Comparison of ENCODE assay signal across 13 cellular contexts in genomic region chr6:71043902-71044301, GRCh38.
DNase-seq lines count a peak whose midpoint lies in the region; ATAC-seq and TF ChIP-seq lines count a peak whose summit lies in the region.
"Had no signal": no experiment of that assay in that cellular context is flagged by ENCODE, and none has a peak within 500 bp of the region (broad histone marks: within the 10 kb centered on the region; RNA-seq: fewer than 3 reads in every experiment).

No MANE protein-coding gene starts in this region.

- intact Hi-C loops in stomach (cut with DNase I; ENCODE audit: low total_unique reads), result no loop called here

- no peak overlapping the region for H3K9ac ChIP-seq in OCI-LY3 (ENCODE audit: low read length)

- TF ChIP-seq CTCF in OCI-LY3 (IDR thresholded peaks at IDR 0.05; ENCODE audit: low read depth, low read length) (0 out of 2 replicates have a peak, but pooled peaks have one; percentile 6), fibroblast of pulmonary artery (IDR thresholded peaks at IDR 0.05; ENCODE audit: low read length, missing control alignments) (no peak), stomach (IDR thresholded peaks at IDR 0.05) (no peak)

- no peak overlapping the region for H3K4me2 ChIP-seq in OCI-LY3 (ENCODE audit: low read length)

- no peak for TF ChIP-seq EP300 in stomach (IDR thresholded peaks at IDR 0.05)

- H3K79me2 ChIP-seq in OCI-LY3 (ENCODE audit: low read length), result no peaks in the 10 kb centered on the region

- H3K4me1 ChIP-seq in OCI-LY3 (ENCODE audit: low read length), result no peaks in the 10 kb centered on the region
- H3K4me1 ChIP-seq in stomach, result no peaks in the 10 kb centered on the region
- H3K4me1 ChIP-seq: SJSA1 had no signal

- H3K4me3 ChIP-seq in OCI-LY3 (ENCODE audit: low read length) (no peak overlapping the region), fibroblast of pulmonary artery (replicated peaks; ENCODE audit: low read depth, low read length) (no peak overlapping the region), stomach (no peak overlapping the region)
- H3K4me3 ChIP-seq: SJSA1 had no signal

- H3K36me3 ChIP-seq in OCI-LY3 (replicated peaks; ENCODE audit: low read depth, low read length) (no peaks in the 10 kb centered on the region), stomach (no peaks in the 10 kb centered on the region)
- H3K36me3 ChIP-seq: SJSA1 had no signal

- 28 to 42% (median 32%) methylated on average over 1 of the region's 1 CpG for WGBS in stomach, 5 donors

- H3K9me3 ChIP-seq in OCI-LY3 (ENCODE audit: insufficient read depth, low read length), result no peaks in the 10 kb centered on the region
- H3K9me3 ChIP-seq in stomach, result no peaks in the 10 kb centered on the region
- H3K9me3 ChIP-seq: SJSA1 had no signal

- no peaks in the 10 kb centered on the region for H4K20me1 ChIP-seq in OCI-LY3 (ENCODE audit: insufficient read depth, low read length)

- peaks cover 11% of the 10 kb centered on the region; the same call in 1 of the 2 replicates for H3K27me3 ChIP-seq in OCI-LY3 (ENCODE audit: low read depth, low read length)
- H3K27me3 ChIP-seq in stomach, result no peaks in the 10 kb centered on the region

- DNase-seq in EH (ENCODE audit: low read depth) (peak; percentile 8), fibroblast of pulmonary artery (ENCODE audit: low read depth) (peak; percentile 20), NCI-H1930 (lab: John Stamatoyannopoulos, UW) (no peak), stomach (no peak)
- DNase-seq in activated CD4-positive, CD25-positive, alpha-beta regulatory T cell (lab: John Stamatoyannopoulos, UW), result no peak
- DNase-seq in stimulated activated CD8-positive, alpha-beta memory T cell treated with anti-CD3 and anti-CD28 coated beads, Interleukin-4, amount 100 ng/mL, for 48 hours, result no peak
- DNase-seq: activated CD4-positive, alpha-beta T cell treated with anti-CD3 and anti-CD28 coated beads, Interleukin-2, amount 50 U/mL, for 48 hours; activated gamma-delta T cell; NCI-H446 had no signal

- ATAC-seq in HG02759 (IDR thresholded peaks at IDR 0.05; ENCODE audit: unreplicated experiment), result peak; percentile 59
- ATAC-seq: natural killer cell treated with Interleukin-12 subunit alpha and Interleukin-12 subunit beta and Interleukin-15 and Interleukin-18, amount 100 ng/mL, for 72 hours had no signal

- H3K27ac ChIP-seq in OCI-LY3 (ENCODE audit: low read length), result no peak overlapping the region
- H3K27ac ChIP-seq in stomach, result no peak overlapping the region
- H3K27ac ChIP-seq: SJSA1 had no signal

- no peak for TF ChIP-seq POLR2A in stomach (IDR thresholded peaks at IDR 0.05)

- H2AFZ ChIP-seq in OCI-LY3 (ENCODE audit: low read depth, low read length), result no peak overlapping the region

Comparison
In these comparisons a context has a peak if more than half of its experiments do, and no peak if none do; other contexts are left out.
1. DNase-seq: peak in EH (single experiment) and fibroblast of pulmonary artery (single experiment); none in activated CD4-positive, CD25-positive, alpha-beta regulatory T cell (0 of 4), stimulated activated CD8-positive, alpha-beta memory T cell treated with anti-CD3 and anti-CD28 coated beads, Interleukin-4, amount 100 ng/mL, for 48 hours (single experiment), NCI-H1930 (0 of 2) and stomach (single experiment).